In the genomic region with DNA sequence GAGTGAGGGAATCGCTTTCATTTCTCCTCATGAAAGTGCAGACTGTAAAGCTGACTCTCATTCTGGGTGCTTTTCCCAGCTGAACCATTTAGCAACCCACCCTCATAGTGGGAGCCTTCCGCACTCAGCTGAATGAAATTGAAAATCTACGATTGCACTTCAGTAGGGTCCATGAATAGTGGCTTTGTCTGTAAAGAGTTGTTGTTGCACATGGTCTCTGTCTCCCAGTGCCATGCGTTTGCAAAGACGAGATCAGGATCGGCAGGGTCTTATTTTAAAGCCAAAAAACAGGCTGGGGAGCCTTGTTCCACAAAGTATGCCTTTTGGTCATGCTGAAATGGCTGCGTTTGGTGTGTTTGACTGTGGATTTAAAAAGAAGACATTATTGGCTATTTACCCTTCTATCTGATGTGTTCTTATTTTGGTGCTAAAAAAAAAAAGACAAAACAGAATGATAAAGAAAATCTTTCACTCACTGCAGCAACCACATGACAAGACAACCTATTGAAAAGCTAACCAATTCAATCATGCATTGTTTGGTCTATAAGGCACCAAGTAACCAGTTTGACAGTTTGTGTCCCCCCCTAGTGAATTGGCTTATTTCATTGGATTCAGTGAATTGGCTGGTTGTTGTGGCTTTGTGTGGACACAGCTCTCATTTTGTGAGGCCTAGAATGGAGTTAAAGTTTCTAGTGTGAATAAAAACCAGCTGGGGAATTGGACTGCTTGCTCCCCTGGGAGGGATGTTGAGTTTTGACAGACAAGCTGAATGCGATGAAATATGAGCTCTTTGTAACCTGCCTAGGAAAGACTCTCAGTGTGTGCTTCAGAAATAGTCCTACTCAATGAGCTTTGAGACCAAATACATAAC, we compare ENCODE assay signal across 1 cellular context.
TF ChIP-seq lines count a peak whose summit lies in the region.

No MANE protein-coding gene starts in this region.

TF ChIP-seq in HepG2, 621 proteins besides CTCF, POLR2A, EP300 and RAD21 (continued from another document):
- no peak for TF ChIP-seq ZFP62 (CRISPR knock-in tag; IDR thresholded peaks at IDR 0.05)
- no peak for TF ChIP-seq ZNF577 (CRISPR knock-in tag; IDR thresholded peaks at IDR 0.05; ENCODE audit: borderline replicate concordance, low read depth)
